In genomic region chr1:200409761-200410565, GRCh38 we compare ENCODE assay signal across 1 cellular context.
TF ChIP-seq lines count a peak whose summit lies in the region.

Gene ZNF281, minus strand, starts transcription at chr1:200410036. Its CDS starts 331 bp downstream, at chr1:200409705.

TF ChIP-seq in HEK293, 187 proteins besides CTCF, POLR2A, EP300 and RAD21 (continued from another document and continues in another):
- TF ChIP-seq ZNF513 (tag by site-specific recombination; IDR thresholded peaks at IDR 0.05) (no peak), ZNF707 (tag by site-specific recombination; IDR thresholded peaks at IDR 0.05) (no peak), ZSCAN16 (tag by site-specific recombination; IDR thresholded peaks at IDR 0.05) (no peak), ZNF621 (tag by site-specific recombination; IDR thresholded peaks at IDR 0.05) (no peak), KLF7 (tag by site-specific recombination; IDR thresholded peaks at IDR 0.05; ENCODE audit: borderline replicate concordance) (no peak; the same call in 1 of the 2 replicates), ZNF777 (tag by site-specific recombination; IDR thresholded peaks at IDR 0.05; ENCODE audit: borderline replicate concordance) (no peak), ZNF558 (tag by site-specific recombination; IDR thresholded peaks at IDR 0.05) (peak; percentile 42; the same call in 1 of the 2 replicates), SETDB1 (IDR thresholded peaks at IDR 0.05; ENCODE audit: insufficient read length, low read length) (no peak), ZSCAN23 (tag by site-specific recombination; IDR thresholded peaks at IDR 0.05) (no peak), ZNF785 (tag by site-specific recombination; IDR thresholded peaks at IDR 0.05) (no peak), ZNF530 (tag by site-specific recombination; IDR thresholded peaks at IDR 0.05; ENCODE audit: low read depth) (no peak), ZNF132 (tag by site-specific recombination; IDR thresholded peaks at IDR 0.05; ENCODE audit: borderline replicate concordance) (no peak), ZNF677 (tag by site-specific recombination; IDR thresholded peaks at IDR 0.05) (no peak), FEZF1 (tag by site-specific recombination; IDR thresholded peaks at IDR 0.05) (no peak), AEBP2 (tag by site-specific recombination; IDR thresholded peaks at IDR 0.05; ENCODE audit: borderline replicate concordance) (no peak), ZNF394 (tag by site-specific recombination; IDR thresholded peaks at IDR 0.05; ENCODE audit: borderline replicate concordance) (no peak), ZNF10 (tag by site-specific recombination; IDR thresholded peaks at IDR 0.05) (peak; percentile 8; the same call in 1 of the 2 replicates), ZNF146 (tag by site-specific recombination; IDR thresholded peaks at IDR 0.05) (no peak), HOXD13 (CRISPR knock-in tag; IDR thresholded peaks at IDR 0.05; ENCODE audit: borderline replicate concordance) (no peak; the same call in 1 of the 2 replicates), ZNF292 (tag by site-specific recombination; IDR thresholded peaks at IDR 0.05; ENCODE audit: borderline replicate concordance, low read depth) (no peak), ZNF391 (tag by site-specific recombination; IDR thresholded peaks at IDR 0.05; ENCODE audit: borderline replicate concordance, low read depth) (peak; percentile 36; the same call in 1 of the 2 replicates), ZNF366 (tag by site-specific recombination; conservative IDR thresholded peaks at IDR 0.05) (0 out of 2 replicates have a peak, but pooled peaks have one; percentile 25), ZNF529 (tag by site-specific recombination; IDR thresholded peaks at IDR 0.05; ENCODE audit: insufficient replicate concordance) (no peak), ZNF555 (tag by site-specific recombination; conservative IDR thresholded peaks at IDR 0.05) (no peak), MYNN (tag by site-specific recombination; IDR thresholded peaks at IDR 0.05; ENCODE audit: borderline replicate concordance) (peak; percentile 93), ZNF701 (tag by site-specific recombination; IDR thresholded peaks at IDR 0.05) (no peak), ZNF433 (tag by site-specific recombination; IDR thresholded peaks at IDR 0.05; ENCODE audit: low read depth) (no peak), OVOL3 (tag by site-specific recombination; IDR thresholded peaks at IDR 0.05) (no peak), ZNF184 (tag by site-specific recombination; IDR thresholded peaks at IDR 0.05) (no peak), ZIC2 (tag by site-specific recombination; IDR thresholded peaks at IDR 0.05) (peak; percentile 27; the same call in 1 of the 2 replicates), IKZF3 (tag by site-specific recombination; IDR thresholded peaks at IDR 0.05) (no peak), ZNF560 (tag by site-specific recombination; IDR thresholded peaks at IDR 0.05; ENCODE audit: borderline replicate concordance) (no peak), ZBTB1 (tag by site-specific recombination; IDR thresholded peaks at IDR 0.05) (no peak), ZNF121 (tag by site-specific recombination; IDR thresholded peaks at IDR 0.05) (no peak), PRDM1 (tag by site-specific recombination; IDR thresholded peaks at IDR 0.05) (peak; percentile 98), ZBTB17 (tag by site-specific recombination; IDR thresholded peaks at IDR 0.05) (no peak; the same call in 1 of the 2 replicates), ZNF626 (tag by site-specific recombination; IDR thresholded peaks at IDR 0.05) (no peak), ZNF223 (tag by site-specific recombination; IDR thresholded peaks at IDR 0.05) (no peak), ZNF341 (tag by site-specific recombination; IDR thresholded peaks at IDR 0.05; ENCODE audit: low read depth) (no peak), ZFP41 (tag by site-specific recombination; IDR thresholded peaks at IDR 0.05; ENCODE audit: borderline replicate concordance) (no peak), RBAK (tag by site-specific recombination; IDR thresholded peaks at IDR 0.05) (no peak), ZNF501 (tag by site-specific recombination; IDR thresholded peaks at IDR 0.05) (peak; percentile 66; the same call in 1 of the 2 replicates), ZNF16 (tag by site-specific recombination; IDR thresholded peaks at IDR 0.05; ENCODE audit: low read depth) (no peak), ZNF830 (tag by site-specific recombination; IDR thresholded peaks at IDR 0.05; ENCODE audit: low read depth) (no peak), SP3 (tag by site-specific recombination; IDR thresholded peaks at IDR 0.05) (peak; percentile 83), ZBTB48 (tag by site-specific recombination; IDR thresholded peaks at IDR 0.05) (peak; percentile 71), ZNF354C (tag by site-specific recombination; IDR thresholded peaks at IDR 0.05; ENCODE audit: borderline replicate concordance, low read depth) (no peak), ZNF211 (tag by site-specific recombination; IDR thresholded peaks at IDR 0.05; ENCODE audit: low read depth) (no peak)
- TF ChIP-seq, protein P1, sequence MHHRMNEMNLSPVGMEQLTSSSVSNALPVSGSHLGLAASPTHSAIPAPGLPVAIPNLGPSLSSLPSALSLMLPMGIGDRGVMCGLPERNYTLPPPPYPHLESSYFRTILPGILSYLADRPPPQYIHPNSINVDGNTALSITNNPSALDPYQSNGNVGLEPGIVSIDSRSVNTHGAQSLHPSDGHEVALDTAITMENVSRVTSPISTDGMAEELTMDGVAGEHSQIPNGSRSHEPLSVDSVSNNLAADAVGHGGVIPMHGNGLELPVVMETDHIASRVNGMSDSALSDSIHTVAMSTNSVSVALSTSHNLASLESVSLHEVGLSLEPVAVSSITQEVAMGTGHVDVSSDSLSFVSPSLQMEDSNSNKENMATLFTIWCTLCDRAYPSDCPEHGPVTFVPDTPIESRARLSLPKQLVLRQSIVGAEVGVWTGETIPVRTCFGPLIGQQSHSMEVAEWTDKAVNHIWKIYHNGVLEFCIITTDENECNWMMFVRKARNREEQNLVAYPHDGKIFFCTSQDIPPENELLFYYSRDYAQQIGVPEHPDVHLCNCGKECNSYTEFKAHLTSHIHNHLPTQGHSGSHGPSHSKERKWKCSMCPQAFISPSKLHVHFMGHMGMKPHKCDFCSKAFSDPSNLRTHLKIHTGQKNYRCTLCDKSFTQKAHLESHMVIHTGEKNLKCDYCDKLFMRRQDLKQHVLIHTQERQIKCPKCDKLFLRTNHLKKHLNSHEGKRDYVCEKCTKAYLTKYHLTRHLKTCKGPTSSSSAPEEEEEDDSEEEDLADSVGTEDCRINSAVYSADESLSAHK (tag by site-specific recombination; IDR thresholded peaks at IDR 0.05) = 0 out of 2 replicates have a peak, but pooled peaks have one; percentile 11
- TF ChIP-seq, protein P2, sequence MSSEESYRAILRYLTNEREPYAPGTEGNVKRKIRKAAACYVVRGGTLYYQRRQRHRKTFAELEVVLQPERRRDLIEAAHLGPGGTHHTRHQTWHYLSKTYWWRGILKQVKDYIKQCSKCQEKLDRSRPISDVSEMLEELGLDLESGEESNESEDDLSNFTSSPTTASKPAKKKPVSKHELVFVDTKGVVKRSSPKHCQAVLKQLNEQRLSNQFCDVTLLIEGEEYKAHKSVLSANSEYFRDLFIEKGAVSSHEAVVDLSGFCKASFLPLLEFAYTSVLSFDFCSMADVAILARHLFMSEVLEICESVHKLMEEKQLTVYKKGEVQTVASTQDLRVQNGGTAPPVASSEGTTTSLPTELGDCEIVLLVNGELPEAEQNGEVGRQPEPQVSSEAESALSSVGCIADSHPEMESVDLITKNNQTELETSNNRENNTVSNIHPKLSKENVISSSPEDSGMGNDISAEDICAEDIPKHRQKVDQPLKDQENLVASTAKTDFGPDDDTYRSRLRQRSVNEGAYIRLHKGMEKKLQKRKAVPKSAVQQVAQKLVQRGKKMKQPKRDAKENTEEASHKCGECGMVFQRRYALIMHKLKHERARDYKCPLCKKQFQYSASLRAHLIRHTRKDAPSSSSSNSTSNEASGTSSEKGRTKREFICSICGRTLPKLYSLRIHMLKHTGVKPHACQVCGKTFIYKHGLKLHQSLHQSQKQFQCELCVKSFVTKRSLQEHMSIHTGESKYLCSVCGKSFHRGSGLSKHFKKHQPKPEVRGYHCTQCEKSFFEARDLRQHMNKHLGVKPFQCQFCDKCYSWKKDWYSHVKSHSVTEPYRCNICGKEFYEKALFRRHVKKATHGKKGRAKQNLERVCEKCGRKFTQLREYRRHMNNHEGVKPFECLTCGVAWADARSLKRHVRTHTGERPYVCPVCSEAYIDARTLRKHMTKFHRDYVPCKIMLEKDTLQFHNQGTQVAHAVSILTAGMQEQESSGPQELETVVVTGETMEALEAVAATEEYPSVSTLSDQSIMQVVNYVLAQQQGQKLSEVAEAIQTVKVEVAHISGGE (tag by site-specific recombination; conservative IDR thresholded peaks at IDR 0.05; ENCODE audit: low read depth) = peak; percentile 10; the same call in 1 of the 2 replicates
- TF ChIP-seq, protein P3, sequence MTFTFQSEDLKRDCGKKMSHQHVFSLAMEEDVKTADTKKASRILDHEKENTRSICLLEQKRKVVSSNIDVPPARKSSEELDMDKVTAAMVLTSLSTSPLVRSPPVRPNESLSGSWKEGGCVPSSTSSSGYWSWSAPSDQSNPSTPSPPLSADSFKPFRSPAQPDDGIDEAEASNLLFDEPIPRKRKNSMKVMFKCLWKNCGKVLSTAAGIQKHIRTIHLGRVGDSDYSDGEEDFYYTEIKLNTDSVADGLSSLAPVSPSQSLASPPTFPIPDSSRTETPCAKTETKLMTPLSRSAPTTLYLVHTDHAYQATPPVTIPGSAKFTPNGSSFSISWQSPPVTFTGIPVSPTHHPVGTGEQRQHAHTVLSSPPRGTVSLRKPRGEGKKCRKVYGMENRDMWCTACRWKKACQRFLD (tag by site-specific recombination; IDR thresholded peaks at IDR 0.05) = no peak
- TF ChIP-seq, protein P4, sequence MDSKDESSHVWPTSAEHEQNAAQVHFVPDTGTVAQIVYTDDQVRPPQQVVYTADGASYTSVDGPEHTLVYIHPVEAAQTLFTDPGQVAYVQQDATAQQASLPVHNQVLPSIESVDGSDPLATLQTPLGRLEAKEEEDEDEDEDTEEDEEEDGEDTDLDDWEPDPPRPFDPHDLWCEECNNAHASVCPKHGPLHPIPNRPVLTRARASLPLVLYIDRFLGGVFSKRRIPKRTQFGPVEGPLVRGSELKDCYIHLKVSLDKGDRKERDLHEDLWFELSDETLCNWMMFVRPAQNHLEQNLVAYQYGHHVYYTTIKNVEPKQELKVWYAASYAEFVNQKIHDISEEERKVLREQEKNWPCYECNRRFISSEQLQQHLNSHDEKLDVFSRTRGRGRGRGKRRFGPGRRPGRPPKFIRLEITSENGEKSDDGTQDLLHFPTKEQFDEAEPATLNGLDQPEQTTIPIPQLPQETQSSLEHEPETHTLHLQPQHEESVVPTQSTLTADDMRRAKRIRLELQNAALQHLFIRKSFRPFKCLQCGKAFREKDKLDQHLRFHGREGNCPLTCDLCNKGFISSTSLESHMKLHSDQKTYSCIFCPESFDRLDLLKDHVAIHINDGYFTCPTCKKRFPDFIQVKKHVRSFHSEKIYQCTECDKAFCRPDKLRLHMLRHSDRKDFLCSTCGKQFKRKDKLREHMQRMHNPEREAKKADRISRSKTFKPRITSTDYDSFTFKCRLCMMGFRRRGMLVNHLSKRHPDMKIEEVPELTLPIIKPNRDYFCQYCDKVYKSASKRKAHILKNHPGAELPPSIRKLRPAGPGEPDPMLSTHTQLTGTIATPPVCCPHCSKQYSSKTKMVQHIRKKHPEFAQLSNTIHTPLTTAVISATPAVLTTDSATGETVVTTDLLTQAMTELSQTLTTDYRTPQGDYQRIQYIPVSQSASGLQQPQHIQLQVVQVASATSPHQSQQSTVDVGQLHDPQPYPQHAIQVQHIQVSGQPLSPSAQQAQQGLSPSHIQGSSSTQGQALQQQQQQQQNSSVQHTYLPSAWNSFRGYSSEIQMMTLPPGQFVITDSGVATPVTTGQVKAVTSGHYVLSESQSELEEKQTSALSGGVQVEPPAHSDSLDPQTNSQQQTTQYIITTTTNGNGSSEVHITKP (tag by site-specific recombination; IDR thresholded peaks at IDR 0.05) = peak; percentile 95
- TF ChIP-seq, protein P5, sequence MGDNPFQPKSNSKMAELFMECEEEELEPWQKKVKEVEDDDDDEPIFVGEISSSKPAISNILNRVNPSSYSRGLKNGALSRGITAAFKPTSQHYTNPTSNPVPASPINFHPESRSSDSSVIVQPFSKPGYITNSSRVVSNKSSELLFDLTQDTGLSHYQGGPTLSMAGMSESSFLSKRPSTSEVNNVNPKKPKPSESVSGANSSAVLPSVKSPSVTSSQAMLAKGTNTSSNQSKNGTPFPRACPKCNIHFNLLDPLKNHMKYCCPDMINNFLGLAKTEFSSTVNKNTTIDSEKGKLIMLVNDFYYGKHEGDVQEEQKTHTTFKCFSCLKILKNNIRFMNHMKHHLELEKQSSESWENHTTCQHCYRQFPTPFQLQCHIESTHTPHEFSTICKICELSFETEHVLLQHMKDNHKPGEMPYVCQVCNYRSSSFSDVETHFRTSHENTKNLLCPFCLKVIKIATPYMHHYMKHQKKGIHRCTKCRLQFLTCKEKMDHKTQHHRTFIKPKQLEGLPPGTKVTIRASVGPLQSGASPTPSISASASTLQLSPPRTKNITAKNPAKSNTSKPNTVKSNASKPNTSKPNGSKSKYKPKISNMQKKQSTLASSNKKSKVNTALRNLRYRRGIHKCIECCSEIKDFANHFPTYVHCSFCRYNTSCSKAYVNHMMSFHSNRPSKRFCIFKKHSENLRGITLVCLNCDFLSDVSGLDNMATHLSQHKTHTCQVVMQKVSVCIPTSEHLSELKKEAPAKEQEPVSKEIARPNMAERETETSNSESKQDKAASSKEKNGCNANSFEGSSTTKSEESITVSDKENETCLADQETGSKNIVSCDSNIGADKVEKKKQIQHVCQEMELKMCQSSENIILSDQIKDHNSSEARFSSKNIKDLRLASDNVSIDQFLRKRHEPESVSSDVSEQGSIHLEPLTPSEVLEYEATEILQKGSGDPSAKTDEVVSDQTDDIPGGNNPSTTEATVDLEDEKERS (tag by site-specific recombination; IDR thresholded peaks at IDR 0.05) = no peak
